ENCODE assay signal across 25 cellular contexts in the genomic region with DNA sequence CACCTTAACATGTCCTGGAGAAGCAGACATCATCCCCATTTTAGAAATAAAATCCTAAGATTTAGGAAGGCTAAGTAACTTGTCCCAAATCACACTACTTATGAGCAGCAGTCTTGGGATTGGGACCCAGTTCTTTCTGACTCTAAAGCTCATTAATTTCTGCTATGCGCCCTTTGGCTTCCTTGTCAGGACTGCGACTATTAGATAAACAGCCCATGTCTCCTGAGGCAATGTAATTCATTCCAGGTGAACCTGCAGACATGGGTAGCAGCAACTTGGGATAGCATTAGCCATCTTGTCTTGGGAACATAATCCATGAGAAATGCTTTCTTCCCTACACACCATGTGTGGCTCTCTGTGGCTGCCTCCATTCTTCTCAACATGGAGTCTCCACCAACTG.
"Had no signal": no experiment of that assay in that cellular context is flagged by ENCODE, and none has a peak within 500 bp of the region (broad histone marks: within the 10 kb centered on the region; RNA-seq: fewer than 3 reads in every experiment).

No MANE protein-coding gene starts in this region.

- ATAC-seq: effector memory CD8-positive, alpha-beta T cell; esophagus mucosa; foreskin keratinocyte; gastrocnemius medialis; gastroesophageal sphincter; heart left ventricle; heart right ventricle had no signal

- DNase-seq: colonic mucosa; cortex of kidney; dermis blood vessel endothelial cell; dorsolateral prefrontal cortex; effector CD4-positive, alpha-beta T cell; effector CD8-positive, alpha-beta T cell; effector memory CD4-positive, alpha-beta T cell; effector memory CD8-positive, alpha-beta T cell; endodermal cell; erythroblast; esophagus squamous epithelium; foreskin fibroblast; foreskin keratinocyte; foreskin melanocyte; gastrocnemius medialis; glutamatergic neuron; head of caudate nucleus; heart left ventricle; heart right ventricle had no signal

- H3K27ac Mint-ChIP-seq: dendritic cell treated with granulocyte-macrophage colony-stimulating factor and Interleukin-4, amounts not matched to agents 40 ng/mL and 50 ng/mL, for 4 days; effector memory CD8-positive, alpha-beta T cell; endodermal cell had no signal

- H3K27me3 Mint-ChIP-seq: dendritic cell treated with granulocyte-macrophage colony-stimulating factor and Interleukin-4, amounts not matched to agents 40 ng/mL and 50 ng/mL, for 4 days had no signal

- H3K4me3 ChIP-seq: colonic mucosa, coronary artery, dorsolateral prefrontal cortex, esophagus muscularis mucosa, esophagus squamous epithelium, gastrocnemius medialis, gastroesophageal sphincter, heart left ventricle, heart right ventricle had no signal

- H3K36me3 ChIP-seq: colonic mucosa, esophagus muscularis mucosa, esophagus squamous epithelium, gastrocnemius medialis, gastroesophageal sphincter, heart left ventricle, heart right ventricle had no signal

- H3K27ac ChIP-seq: colonic mucosa, coronary artery, dorsolateral prefrontal cortex, epithelial cell of prostate, esophagus muscularis mucosa, esophagus squamous epithelium, foreskin keratinocyte, gastrocnemius medialis, gastroesophageal sphincter, heart left ventricle, heart right ventricle had no signal

- H3K9me3 Mint-ChIP-seq: dendritic cell treated with granulocyte-macrophage colony-stimulating factor and Interleukin-4, amounts not matched to agents 40 ng/mL and 50 ng/mL, for 4 days; endodermal cell had no signal

- H3K4me1 ChIP-seq: colonic mucosa, gastrocnemius medialis, gastroesophageal sphincter, heart left ventricle, heart right ventricle had no signal

- H3K4me3 Mint-ChIP-seq: dendritic cell treated with granulocyte-macrophage colony-stimulating factor and Interleukin-4, amounts not matched to agents 40 ng/mL and 50 ng/mL, for 4 days; effector memory CD8-positive, alpha-beta T cell; endodermal cell had no signal

- H3K27me3 ChIP-seq: colonic mucosa, dorsolateral prefrontal cortex, esophagus muscularis mucosa, esophagus squamous epithelium, foreskin keratinocyte, gastrocnemius medialis, gastroesophageal sphincter, heart left ventricle, heart right ventricle had no signal

- H3K9me3 ChIP-seq: colonic mucosa, esophagus muscularis mucosa, esophagus squamous epithelium, gastrocnemius medialis, gastroesophageal sphincter, heart left ventricle, heart right ventricle had no signal
